In genomic region chr5:1737790-1738405, GRCh38 we compare ENCODE assay signal across 8 cellular contexts.
DNase-seq lines count a peak whose midpoint lies in the region; ATAC-seq and TF ChIP-seq lines count a peak whose summit lies in the region.

No MANE protein-coding gene starts in this region.

- no peaks in the 10 kb centered on the region for H3K36me3 ChIP-seq in adipocyte (ENCODE audit: control insufficient read depth, insufficient read depth, low read length, severe bottlenecking)

- peaks cover 24% of the 10 kb centered on the region for H3K27me3 ChIP-seq in adipocyte (replicated peaks; ENCODE audit: control insufficient read depth, insufficient read depth, low read length)

- H3K9ac ChIP-seq in adipocyte (ENCODE audit: low read length) = no peak overlapping the region

- no peak overlapping the region for H3K4me3 ChIP-seq in adipocyte (ENCODE audit: low read length)

- peak; percentile 14 for DNase-seq in NCI-H2107 treated with DMSO at 0.1 percent for 48 hours (lab: John Stamatoyannopoulos, UW; ENCODE audit: unreplicated experiment)
- DNase-seq in NCI-H2107 (lab: John Stamatoyannopoulos, UW) = no peak
- DNase-seq in HEK293T (ENCODE audit: extremely low spot score) = peak; percentile 39
- peak; percentile 23 for DNase-seq in OCI-M1 (lab: John Stamatoyannopoulos, UW)
- DNase-seq in adipocyte (ENCODE audit: low read depth) = peak; percentile 9
- DNase-seq in left colon = peak in 1 of 2 donors; percentile 16
- no peak for DNase-seq in HPDE6-E6E7 (ENCODE audit: extremely low spot score)
- DNase-seq in SK-N-DZ (ENCODE audit: low spot score) = no peak

- peak; percentile 59 for ATAC-seq in left colon

- peaks cover 31% of the 10 kb centered on the region for H3K9me3 ChIP-seq in adipocyte (ENCODE audit: control insufficient read depth, low read length)

- CTCF ChIA-PET in HEK293T (lab: Yijun Ruan, JAX) = interaction anchor here (0.7 kb wide), 2 partner anchors 16 to 39 kb away, joined by 3 read pairs; no protein-coding TSS in a partner anchor

- H3K4me1 ChIP-seq in adipocyte (ENCODE audit: control insufficient read depth, insufficient read depth, low read length) = no peaks in the 10 kb centered on the region

- POLR2A ChIA-PET in HEK293T (lab: Yijun Ruan, JAX) = no interaction called here

- intact Hi-C loops in left colon (cut with DNase I, micrococcal nuclease) = no loop called here

TF ChIP-seq in HEK293T, 16 proteins besides CTCF, POLR2A, EP300 and RAD21:
- no peak for TF ChIP-seq TARDBP (IDR thresholded peaks at IDR 0.05)
- no peak for TF ChIP-seq BHLHE40 (IDR thresholded peaks at IDR 0.05; ENCODE audit: borderline replicate concordance)
- TF ChIP-seq HDGF (IDR thresholded peaks at IDR 0.05; ENCODE audit: borderline replicate concordance) = no peak
- no peak for TF ChIP-seq LEF1 (IDR thresholded peaks at IDR 0.05; ENCODE audit: borderline replicate concordance)
- no peak for TF ChIP-seq FOXM1 (IDR thresholded peaks at IDR 0.05; ENCODE audit: borderline replicate concordance)
- TF ChIP-seq ARNT (IDR thresholded peaks at IDR 0.05) = no peak
- no peak for TF ChIP-seq FOXK2 (IDR thresholded peaks at IDR 0.05)
- TF ChIP-seq ZNF384 (IDR thresholded peaks at IDR 0.05) = no peak
- no peak for TF ChIP-seq SP1 (IDR thresholded peaks at IDR 0.05)
- no peak for TF ChIP-seq PKNOX1 (IDR thresholded peaks at IDR 0.05)

Comparison
In these comparisons a context has a peak if more than half of its experiments do, and no peak if none do; other contexts are left out.
1. DNase-seq: peak in NCI-H2107 treated with DMSO at 0.1 percent for 48 hours (single experiment), HEK293T (single experiment), OCI-M1 (single experiment) and adipocyte (single experiment); none in NCI-H2107 (single experiment), HPDE6-E6E7 (single experiment) and SK-N-DZ (single experiment).